ENCODE assay signal across 14 cellular contexts in genomic region chr5:159104759-159105317, GRCh38. TPM values are rescaled to one million over a fixed set of nuclear protein-coding genes. Genes with fewer than 3 reads are reported as not detected.
DNase-seq lines count a peak whose midpoint lies in the region; ATAC-seq and TF ChIP-seq lines count a peak whose summit lies in the region.
"Had no signal": no experiment of that assay in that cellular context is flagged by ENCODE, and none has a peak within 500 bp of the region (broad histone marks: within the 10 kb centered on the region; RNA-seq: fewer than 3 reads in every experiment).

No MANE protein-coding gene starts in this region.

- H4K5ac ChIP-seq in mesendoderm (ENCODE audit: low read length): no peak overlapping the region

- H2BK120ac ChIP-seq in mesendoderm (ENCODE audit: low read depth, low read length): no peak overlapping the region

- H3K36me3 Mint-ChIP-seq in activated T-cell treated with anti-CD3 and anti-CD28 coated beads, Interleukin-2, amount 50 U/mL, for 4 hours (ENCODE audit: insufficient read depth): no peaks in the 10 kb centered on the region
- no peaks in the 10 kb centered on the region for H3K36me3 Mint-ChIP-seq in brain

- no peak overlapping the region for H3K4me3 ChIP-seq in mesendoderm (ENCODE audit: low read length)
- H3K4me3 ChIP-seq in subcutaneous abdominal adipose tissue (ENCODE audit: low read depth in 1 of 5, low read length in 5 of 5): no peak overlapping the region
- H3K4me3 ChIP-seq in osteoblast (ENCODE audit: insufficient read depth, low read length): no peak overlapping the region
- H3K4me3 ChIP-seq: GM23248 had no signal

- ATAC-seq in activated T-cell treated with anti-CD3 and anti-CD28 coated beads, Interleukin-2, amount 50 U/mL, for 4 hours: no peak
- no peak for ATAC-seq in HG02884 (IDR thresholded peaks at IDR 0.05; ENCODE audit: unreplicated experiment)
- ATAC-seq: natural killer cell had no signal

- H3K4me1 ChIP-seq in mesendoderm (ENCODE audit: control insufficient read depth, low read depth, low read length) (peaks cover 4% of the 10 kb centered on the region), subcutaneous abdominal adipose tissue (ENCODE audit: control insufficient read depth in 5 of 5, insufficient read depth in 5 of 5, low read length in 5 of 5) (peaks cover 10 to 57% (median 32%) of the 10 kb centered on the region in 5 donors), osteoblast (ENCODE audit: insufficient read depth, low read length) (peaks cover 26% of the 10 kb centered on the region)

- TF ChIP-seq CTCF in brain (conservative IDR thresholded peaks at IDR 0.05) (no peak), osteoblast (IDR thresholded peaks at IDR 0.05; ENCODE audit: extremely low read depth, low read depth, low read length) (no peak)

- H4K20me1 ChIP-seq in osteoblast (ENCODE audit: insufficient read depth, low read length): peaks cover 9% of the 10 kb centered on the region

- H2BK15ac ChIP-seq in mesendoderm (replicated peaks; ENCODE audit: low read depth): no peak overlapping the region

- peaks cover 0 to 4% (median 0%) of the 10 kb centered on the region in 5 donors for H3K9me3 ChIP-seq in subcutaneous abdominal adipose tissue (ENCODE audit: control insufficient read depth in 5 of 5, low read length in 5 of 5)
- no peaks in the 10 kb centered on the region for H3K9me3 ChIP-seq in osteoblast (ENCODE audit: low read depth, low read length)

- H3K9ac ChIP-seq in mesendoderm (ENCODE audit: low read length) (no peak overlapping the region), subcutaneous abdominal adipose tissue (ENCODE audit: low read length in 5 of 5) (no peak overlapping the region)
- H3K9ac ChIP-seq: GM23248 had no signal

- peak overlapping the region in 1 of 5 experiments; percentile 3 for H3K27ac Mint-ChIP-seq in brain
- H3K27ac Mint-ChIP-seq: natural killer cell had no signal

- H3K9me3 Mint-ChIP-seq in activated T-cell treated with anti-CD3 and anti-CD28 coated beads, Interleukin-2, amount 50 U/mL, for 4 hours: no peaks in the 10 kb centered on the region
- H3K9me3 Mint-ChIP-seq in brain: peaks cover 0 to 2% (median 0%) of the 10 kb centered on the region in 5 experiments
- H3K9me3 Mint-ChIP-seq: natural killer cell had no signal

- peak overlapping the region; percentile 68 for H3K56ac ChIP-seq in mesendoderm (ENCODE audit: low read length)

- DNase-seq in activated T-cell treated with anti-CD3 and anti-CD28 coated beads, Interleukin-2, amount 50 U/mL, for 4 hours: no peak
- DNase-seq in activated T-cell treated with anti-CD3 and anti-CD28 coated beads, Interleukin-2, amount 50 U/mL, for 1 hour: no peak
- DNase-seq in mesendoderm (no peak), NCI-H446 (lab: John Stamatoyannopoulos, UW) (no peak), osteoblast (ENCODE audit: insufficient read length, low spot score, missing footprints) (no peak)
- DNase-seq: activated gamma-delta T cell, cerebellar nuclear complex, GM23248, natural killer cell, NCI-H510A had no signal

- H2BK5ac ChIP-seq in mesendoderm (ENCODE audit: low read length): no peak overlapping the region

- H2AFZ ChIP-seq in osteoblast (ENCODE audit: low read length): no peak overlapping the region
- H2AFZ ChIP-seq: GM23248 had no signal

- H3K4me1 Mint-ChIP-seq in activated T-cell treated with anti-CD3 and anti-CD28 coated beads, Interleukin-2, amount 50 U/mL, for 4 hours (ENCODE audit: low read depth): peaks cover 33% of the 10 kb centered on the region
- peaks cover 70% of the 10 kb centered on the region for H3K4me1 Mint-ChIP-seq in brain

- H3K79me2 ChIP-seq in mesendoderm (ENCODE audit: control insufficient read depth, insufficient read depth, low read length): no peaks in the 10 kb centered on the region
- H3K79me2 ChIP-seq in osteoblast (ENCODE audit: insufficient read depth, low read length): peaks cover 46% of the 10 kb centered on the region

- H3K27me3 ChIP-seq in mesendoderm (ENCODE audit: insufficient read depth, low read length, poor library complexity) (peaks cover 50% of the 10 kb centered on the region), subcutaneous abdominal adipose tissue (ENCODE audit: control insufficient read depth in 5 of 5, insufficient read depth in 4 of 5, low read length in 5 of 5) (peaks cover 0 to 5% (median 0%) of the 10 kb centered on the region in 5 donors), osteoblast (ENCODE audit: insufficient read depth, low read length) (no peaks in the 10 kb centered on the region)

- H4K8ac ChIP-seq in mesendoderm (ENCODE audit: low read depth, low read length): no peak overlapping the region

- WGBS in mesendoderm (ENCODE audit: extremely low coverage, insufficient coverage, low lambda C conversion rate): no CpG with 5 or more reads among the region's 26 CpGs

- H3K18ac ChIP-seq in mesendoderm (ENCODE audit: low read length): no peak overlapping the region

- no peak overlapping the region for H3K23ac ChIP-seq in mesendoderm (ENCODE audit: low read length)

- no peaks in the 10 kb centered on the region for H3K79me1 ChIP-seq in mesendoderm (ENCODE audit: low read length)

- H3K4me3 Mint-ChIP-seq in activated T-cell treated with anti-CD3 and anti-CD28 coated beads, Interleukin-2, amount 50 U/mL, for 4 hours: peak overlapping the region; percentile 39
- H3K4me3 Mint-ChIP-seq in brain: peak overlapping the region in 4 of 5 experiments; percentile 49 to 91 (median 86)
- H3K4me3 Mint-ChIP-seq: natural killer cell had no signal

- H2AK5ac ChIP-seq in mesendoderm (ENCODE audit: low read length): no peak overlapping the region

- no peaks in the 10 kb centered on the region for H3K36me3 ChIP-seq in mesendoderm (ENCODE audit: control insufficient read depth, insufficient read depth, low read length)
- no peaks in the 10 kb centered on the region for H3K36me3 ChIP-seq in subcutaneous abdominal adipose tissue (ENCODE audit: control insufficient read depth in 5 of 5, insufficient read depth in 5 of 5, low read length in 5 of 5)
- peaks cover 10% of the 10 kb centered on the region for H3K36me3 ChIP-seq in osteoblast (ENCODE audit: insufficient read depth, low read length)

- H3K27ac ChIP-seq in mesendoderm (ENCODE audit: low read depth, low read length) (no peak overlapping the region), subcutaneous abdominal adipose tissue (ENCODE audit: low read depth, low read length) (peak overlapping the region; percentile 75), osteoblast (ENCODE audit: low read depth, low read length) (no peak overlapping the region)
- H3K27ac ChIP-seq: GM23248 had no signal

- H3K4ac ChIP-seq in mesendoderm (ENCODE audit: low read depth, low read length): no peak overlapping the region

- peaks cover 59% of the 10 kb centered on the region for H3K27me3 Mint-ChIP-seq in activated T-cell treated with anti-CD3 and anti-CD28 coated beads, Interleukin-2, amount 50 U/mL, for 4 hours (ENCODE audit: low read depth)
- H3K27me3 Mint-ChIP-seq in brain: peaks cover 86% of the 10 kb centered on the region

- H3K4me2 ChIP-seq in mesendoderm (ENCODE audit: low read length) (peak overlapping the region; percentile 72), osteoblast (ENCODE audit: insufficient read depth, low read length) (no peak overlapping the region)

RNA-seq across cellular contexts. Expression of gene EBF1, which starts 5.1 kb away (rescaled TPM):
- under 1 TPM; 0.20 to 0.92 (median 0.37) TPM for total RNA-seq in activated T-cell treated with anti-CD3 and anti-CD28 coated beads, Interleukin-2, amount 50 U/mL, for 4 hours
- 9.7 TPM for polyA plus RNA-seq in brain (ENCODE audit: insufficient read depth, low read depth, low replicate concordance)
- polyA plus RNA-seq in mesendoderm (2013, experiment 1 of 2): 0.06 TPM
- polyA plus RNA-seq in mesendoderm (2013, experiment 2 of 2): 0.11 TPM
- 66.2 and 72.2 TPM in 2 replicates for total RNA-seq in osteoblast
- total RNA-seq: RPMI7951 had no signal

Comparison
In these comparisons a context has a peak if more than half of its experiments do, and no peak if none do; other contexts are left out.
1. RNA of gene EBF1, which starts 5.1 kb away (total RNA-seq): 66.2 to 72.2 TPM in osteoblast; 0.20 to 0.92 TPM in activated T-cell treated with anti-CD3 and anti-CD28 coated beads, Interleukin-2, amount 50 U/mL, for 4 hours; every median in the first group is over 10 times any median in the second.